In genomic region chr17:11488407-11488806, GRCh38 we compare ENCODE assay signal across 1 cellular context.
TF ChIP-seq lines count a peak whose summit lies in the region.

No MANE protein-coding gene starts in this region.

TF ChIP-seq in H1, 55 proteins besides CTCF, POLR2A, EP300 and RAD21:
- no peak for TF ChIP-seq RNF2 (IDR thresholded peaks at IDR 0.05; ENCODE audit: borderline replicate concordance, low read depth, low read length, missing control alignments, poor library complexity, severe bottlenecking)
- no peak for TF ChIP-seq TAF1 (IDR thresholded peaks at IDR 0.05; ENCODE audit: low read depth, low read length)
- no peak for TF ChIP-seq CBX5 (IDR thresholded peaks at IDR 0.05; ENCODE audit: low read depth, low read length)
- no peak for TF ChIP-seq SIN3A (conservative IDR thresholded peaks at IDR 0.05 in 1 of 2, IDR thresholded peaks at IDR 0.05 in 1 of 2; ENCODE audit: low read depth in 1 of 2, low read length in 2 of 2)
- TF ChIP-seq EZH2 (IDR thresholded peaks at IDR 0.05; ENCODE audit: low read depth, low read length, severe bottlenecking) = no peak
- TF ChIP-seq JUND (IDR thresholded peaks at IDR 0.05; ENCODE audit: low read length) = peak; percentile 68
